8 cellular contexts compared by ENCODE assay signal in genomic region chr3:180912304-180913226, GRCh38. TPM values are rescaled to one million over a fixed set of nuclear protein-coding genes. Genes with fewer than 3 reads are reported as not detected.
DNase-seq lines count a peak whose midpoint lies in the region; ATAC-seq, FAIRE-seq and TF ChIP-seq lines count a peak whose summit lies in the region.

Gene FXR1 (plus strand): TSS chr3:180912670. CDS start chr3:180912686, 16 bp downstream.

- peak; percentile 85 for TF ChIP-seq POLR2A in GM12892 (IDR thresholded peaks at IDR 0.05; ENCODE audit: low read depth, low read length)
- TF ChIP-seq POLR2A in adrenal gland (IDR thresholded peaks at IDR 0.05): peak; percentile 22 to 80
- TF ChIP-seq POLR2A in prostate gland (IDR thresholded peaks at IDR 0.05): peak; percentile 70

- TF ChIP-seq CTCF in adrenal gland (IDR thresholded peaks at IDR 0.05) (peak; percentile 73 to 87 (median 82)), prostate gland (IDR thresholded peaks at IDR 0.05) (peak; percentile 50 to 84 (median 64))

- H3K4me1 Mint-ChIP-seq in T-cell: peaks cover 68 to 71% (median 68%) of the 10 kb centered on the region in 3 donors

- H3K9me3 ChIP-seq in adrenal gland (replicated peaks in 1 of 3): no peaks in the 10 kb centered on the region
- H3K9me3 ChIP-seq in prostate gland: no peaks in the 10 kb centered on the region

- peaks cover 18 to 30% of the 10 kb centered on the region in 2 donors for H3K4me1 ChIP-seq in adrenal gland (replicated peaks in 1 of 2)
- H3K4me1 ChIP-seq in prostate gland (replicated peaks): peaks cover 6% of the 10 kb centered on the region
- H3K4me1 ChIP-seq in urinary bladder (ENCODE audit: insufficient read depth): no peaks in the 10 kb centered on the region

- peak; percentile 73 for DNase-seq in GM12892 (ENCODE audit: insufficient read length)
- peak; percentile 56 for DNase-seq in NCI-H1436 treated with DMSO at 0.1 percent for 48 hours (lab: John Stamatoyannopoulos, UW)
- DNase-seq in T-cell: peak; percentile 73 to 90 (median 84)
- peak; percentile 90 to 95 (median 93) for DNase-seq in adrenal gland
- DNase-seq in left cardiac atrium: peak; percentile 91
- peak; percentile 89 for DNase-seq in prostate gland (ENCODE audit: low spot score)

- H3K27me3 Mint-ChIP-seq in T-cell: no peaks in the 10 kb centered on the region

- WGBS in adrenal gland, 4 donors: 0% methylated on average over 25 to 67 of the region's 67 CpGs
- WGBS in prostate gland: under 1% methylated on average over 67 of the region's 67 CpGs
- WGBS in urinary bladder: under 1% methylated on average over 67 of the region's 67 CpGs

- CTCF ChIA-PET in T-cell (lab: Charles Lee): interaction anchor here (0.6 to 1.7 kb wide), 15 partner anchors 8 to 1308 kb away, joined by 3 to 8 read pairs (median 4); partner anchors contain the start of genes MRPL47 (in 1 of the 2), NDUFB5 (in 1 of the 2) and TTC14 (in 1 of the 2)

- POLR2A ChIA-PET in T-cell (lab: Charles Lee): interaction anchor here (0.5 to 1.6 kb wide), 9 partner anchors 16 to 1886 kb away, joined by 3 to 6 read pairs (median 4); no protein-coding TSS in a partner anchor

- H3K4me3 Mint-ChIP-seq in T-cell: peak within 1 kb of the TSS; percentile 90 to 96 (median 94)

- peak within 1 kb of the TSS; percentile 76 to 100 (median 95) for H3K4me3 ChIP-seq in adrenal gland
- H3K4me3 ChIP-seq in prostate gland: peak within 1 kb of the TSS; percentile 88 to 91
- H3K4me3 ChIP-seq in urinary bladder (ENCODE audit: low read depth, low read length): peak within 1 kb of the TSS; percentile 88

- H3K36me3 ChIP-seq in adrenal gland (replicated peaks in 1 of 2) (no peaks in the 10 kb centered on the region), prostate gland (no peaks in the 10 kb centered on the region), urinary bladder (ENCODE audit: insufficient read depth) (no peaks in the 10 kb centered on the region)

- ATAC-seq in HG02852 (IDR thresholded peaks at IDR 0.05; ENCODE audit: unreplicated experiment) (peak; percentile 99), T-cell (replicated peaks in 1 of 4) (peak; percentile 92 to 97 (median 96)), left cardiac atrium (peak; percentile 99)

- H3K27me3 ChIP-seq in adrenal gland (no peaks in the 10 kb centered on the region), prostate gland (replicated peaks; ENCODE audit: insufficient read depth) (no peaks in the 10 kb centered on the region)

- intact Hi-C loops in adrenal gland (cut with DNase I) (no loop called here), left cardiac atrium (cut with DNase I) (no loop called here), prostate gland (cut with DNase I) (loop anchor here (2.0 kb wide), 1 partner anchor 76 kb away; the partner anchor contains the start of gene DNAJC19)

- H3K27ac ChIP-seq in adrenal gland (peak within 1 kb of the TSS; percentile 90 to 99 (median 97)), prostate gland (peak within 1 kb of the TSS; percentile 93 to 95), urinary bladder (ENCODE audit: low read depth) (peak within 1 kb of the TSS; percentile 96)

- FAIRE-seq in GM12892 (lab: Jason Lieb, UNC): peak; percentile 95

- H3K9me3 Mint-ChIP-seq in T-cell: no peaks in the 10 kb centered on the region

- peak within 1 kb of the TSS; percentile 99 for H3K27ac Mint-ChIP-seq in T-cell

- H3K36me3 Mint-ChIP-seq in T-cell: peaks cover 14% of the 10 kb centered on the region

RNA-seq across cellular contexts. Expression of gene FXR1, which starts in this region (rescaled TPM):
- 106 TPM for polyA plus RNA-seq in GM12892 (2012; ENCODE audit: missing spikeins)
- total RNA-seq in T-cell (100 to 1,000 TPM in 3 of 5 donors, 10 to 100 TPM in 2; 97.5 to 150 (median 100) TPM), adrenal gland (100 to 1,000 TPM in 6 of 8 donors, 10 to 100 TPM in 2; 92.5 to 200 (median 123) TPM), left cardiac atrium (100 to 1,000 TPM; 163 to 195 TPM), prostate gland (100 to 1,000 TPM in 1 of 2 donors, 10 to 100 TPM in 1; 80.2 to 114 TPM), urinary bladder (211 TPM)
- polyA plus RNA-seq in adrenal gland (100 to 1,000 TPM in 1 of 3 donors, 10 to 100 TPM in 2; 76.6 to 164 (median 77.5) TPM), urinary bladder (104 TPM)

Comparison
In these comparisons a context has a peak if more than half of its experiments do, and no peak if none do; other contexts are left out.
1. Peak in every context shown above with its lines: DNase-seq, ATAC-seq, H3K4me3 ChIP-seq and H3K27ac ChIP-seq.